8 cellular contexts compared by ENCODE assay signal in the genomic region with DNA sequence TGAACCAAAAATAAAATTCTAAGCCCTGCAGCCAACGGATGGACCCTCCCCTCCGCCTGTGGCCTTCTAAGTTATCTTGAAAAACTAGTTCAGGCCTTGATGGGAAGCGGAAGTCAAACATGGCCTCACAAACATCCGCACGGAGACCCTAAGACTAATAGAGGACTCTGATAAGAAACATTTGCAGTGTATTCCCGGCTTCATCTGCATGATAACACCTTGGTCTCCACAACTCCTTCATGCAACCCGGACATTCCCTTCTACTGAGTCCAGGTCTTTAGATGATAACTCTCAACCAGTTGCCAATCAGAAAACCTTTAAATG. TPM values are rescaled to one million over a fixed set of nuclear protein-coding genes. Genes with fewer than 3 reads are reported as not detected.
DNase-seq lines count a peak whose midpoint lies in the region; ATAC-seq and TF ChIP-seq lines count a peak whose summit lies in the region.

No MANE protein-coding gene starts in this region.

- H3K4me3 ChIP-seq in HFF-Myc (replicated peaks; ENCODE audit: low read depth, low read length) (peak overlapping the region; percentile 46), right cardiac atrium (ENCODE audit: low read length) (peak overlapping the region; percentile 93)

- no peak for ATAC-seq in WTC11
- peak in 1 of 2 donors; percentile 56 for ATAC-seq in right cardiac atrium
- ATAC-seq in stimulated activated effector memory CD8-positive, alpha-beta T cell treated with anti-CD3 and anti-CD28 coated beads, Interleukin-12 subunit alpha, Interleukin-12 subunit beta, amount 100 ng/mL, for 72 hours = no peak
- ATAC-seq in HG03432 (IDR thresholded peaks at IDR 0.05; ENCODE audit: unreplicated experiment) = no peak

- CTCF ChIA-PET in Calu3 (lab: Charles Lee) (no interaction called here), WTC11 (lab: Charles Lee) (no interaction called here)

- TF ChIP-seq CTCF in Calu3 (IDR thresholded peaks at IDR 0.05; ENCODE audit: unreplicated experiment) (no peak), HFF-Myc (IDR thresholded peaks at IDR 0.05; ENCODE audit: low read depth, low read length, missing control alignments) (no peak), WTC11 (IDR thresholded peaks at IDR 0.05) (no peak)

- H3K4me3 Mint-ChIP-seq in Calu3 (ENCODE audit: low read depth, unreplicated experiment) (peak overlapping the region; percentile 97), WTC11 (peak overlapping the region; percentile 77)
- H3K4me3 Mint-ChIP-seq in stimulated activated effector memory CD8-positive, alpha-beta T cell treated with anti-CD3 and anti-CD28 coated beads, Interleukin-12 subunit alpha, Interleukin-12 subunit beta, amount 100 ng/mL, for 72 hours = peak overlapping the region; percentile 85

- DNase-seq in Calu3 = no peak
- DNase-seq in HFF-Myc (ENCODE audit: extremely low read depth, low read depth) = no peak
- no peak for DNase-seq in WTC11 (ENCODE audit: low spot score)
- DNase-seq in right cardiac atrium = no peak
- no peak for DNase-seq in stimulated activated effector memory CD8-positive, alpha-beta T cell treated with anti-CD3 and anti-CD28 coated beads, Interleukin-12 subunit alpha, Interleukin-12 subunit beta, amount 100 ng/mL, for 72 hours (ENCODE audit: low spot score in 2 of 2)
- no peak for DNase-seq in UCSD-AML1 (lab: John Stamatoyannopoulos, UW; ENCODE audit: unreplicated experiment)
- no peak for DNase-seq in COLO829 (ENCODE audit: low spot score)

- no peaks in the 10 kb centered on the region for H3K27me3 ChIP-seq in right cardiac atrium (ENCODE audit: control insufficient read depth, insufficient read depth)

- 17% methylated on average over 7 of the region's 7 CpGs for WGBS in right cardiac atrium

- H3K27ac ChIP-seq in right cardiac atrium (ENCODE audit: low read length) = peak overlapping the region; percentile 99

- peaks cover 6% of the 10 kb centered on the region for H3K4me1 ChIP-seq in right cardiac atrium (ENCODE audit: control insufficient read depth, insufficient read depth, low read length)

- H3K27ac Mint-ChIP-seq in Calu3 (ENCODE audit: unreplicated experiment) = peak overlapping the region; percentile 15
- H3K27ac Mint-ChIP-seq in WTC11 = peak overlapping the region; percentile 63; the same call in 1 of the 2 replicates
- peak overlapping the region; percentile 81 for H3K27ac Mint-ChIP-seq in stimulated activated effector memory CD8-positive, alpha-beta T cell treated with anti-CD3 and anti-CD28 coated beads, Interleukin-12 subunit alpha, Interleukin-12 subunit beta, amount 100 ng/mL, for 72 hours

- H3K9me3 Mint-ChIP-seq in Calu3 (ENCODE audit: low read depth, unreplicated experiment) (no peaks in the 10 kb centered on the region), WTC11 (peaks cover 3% of the 10 kb centered on the region; the same call in 1 of the 2 replicates)
- H3K9me3 Mint-ChIP-seq in stimulated activated effector memory CD8-positive, alpha-beta T cell treated with anti-CD3 and anti-CD28 coated beads, Interleukin-12 subunit alpha, Interleukin-12 subunit beta, amount 100 ng/mL, for 72 hours = no peaks in the 10 kb centered on the region

- BruUV-seq in Calu3 (replicated peaks; lab: Mats Ljungman, UMichigan) = TSS peak; percentile 78

- H3K4me1 Mint-ChIP-seq in Calu3 (ENCODE audit: low read depth, unreplicated experiment) (peaks cover 21% of the 10 kb centered on the region), WTC11 (peaks cover 35% of the 10 kb centered on the region)
- H3K4me1 Mint-ChIP-seq in stimulated activated effector memory CD8-positive, alpha-beta T cell treated with anti-CD3 and anti-CD28 coated beads, Interleukin-12 subunit alpha, Interleukin-12 subunit beta, amount 100 ng/mL, for 72 hours = peaks cover 43% of the 10 kb centered on the region

- POLR2A ChIA-PET in WTC11 (lab: Charles Lee) = no interaction called here

- H3K36me3 Mint-ChIP-seq in Calu3 (ENCODE audit: insufficient read depth, unreplicated experiment) (peaks cover 53% of the 10 kb centered on the region), WTC11 (no peaks in the 10 kb centered on the region)
- peaks cover 35% of the 10 kb centered on the region for H3K36me3 Mint-ChIP-seq in stimulated activated effector memory CD8-positive, alpha-beta T cell treated with anti-CD3 and anti-CD28 coated beads, Interleukin-12 subunit alpha, Interleukin-12 subunit beta, amount 100 ng/mL, for 72 hours

- H3K27me3 Mint-ChIP-seq in Calu3 (ENCODE audit: unreplicated experiment) (peaks cover 17% of the 10 kb centered on the region), WTC11 (ENCODE audit: low read depth) (peaks cover 31% of the 10 kb centered on the region)

- peaks cover 2% of the 10 kb centered on the region for H3K9me3 ChIP-seq in right cardiac atrium (ENCODE audit: control insufficient read depth, low read length)

- intact Hi-C loops in Calu3 (cut with micrococcal nuclease; ENCODE audit: unreplicated experiment) (loop anchor here (2.0 to 5.0 kb wide), 2 partner anchors 37 to 60 kb away; no protein-coding TSS in a partner anchor), right cardiac atrium (cut with DNase I) (no loop called here)

TF ChIP-seq in WTC11, 78 proteins besides CTCF, POLR2A, EP300 and RAD21:
- TF ChIP-seq FOXP1 (CRISPR knock-in tag; IDR thresholded peaks at IDR 0.05; ENCODE audit: borderline replicate concordance) = no peak
- TF ChIP-seq, protein P1, sequence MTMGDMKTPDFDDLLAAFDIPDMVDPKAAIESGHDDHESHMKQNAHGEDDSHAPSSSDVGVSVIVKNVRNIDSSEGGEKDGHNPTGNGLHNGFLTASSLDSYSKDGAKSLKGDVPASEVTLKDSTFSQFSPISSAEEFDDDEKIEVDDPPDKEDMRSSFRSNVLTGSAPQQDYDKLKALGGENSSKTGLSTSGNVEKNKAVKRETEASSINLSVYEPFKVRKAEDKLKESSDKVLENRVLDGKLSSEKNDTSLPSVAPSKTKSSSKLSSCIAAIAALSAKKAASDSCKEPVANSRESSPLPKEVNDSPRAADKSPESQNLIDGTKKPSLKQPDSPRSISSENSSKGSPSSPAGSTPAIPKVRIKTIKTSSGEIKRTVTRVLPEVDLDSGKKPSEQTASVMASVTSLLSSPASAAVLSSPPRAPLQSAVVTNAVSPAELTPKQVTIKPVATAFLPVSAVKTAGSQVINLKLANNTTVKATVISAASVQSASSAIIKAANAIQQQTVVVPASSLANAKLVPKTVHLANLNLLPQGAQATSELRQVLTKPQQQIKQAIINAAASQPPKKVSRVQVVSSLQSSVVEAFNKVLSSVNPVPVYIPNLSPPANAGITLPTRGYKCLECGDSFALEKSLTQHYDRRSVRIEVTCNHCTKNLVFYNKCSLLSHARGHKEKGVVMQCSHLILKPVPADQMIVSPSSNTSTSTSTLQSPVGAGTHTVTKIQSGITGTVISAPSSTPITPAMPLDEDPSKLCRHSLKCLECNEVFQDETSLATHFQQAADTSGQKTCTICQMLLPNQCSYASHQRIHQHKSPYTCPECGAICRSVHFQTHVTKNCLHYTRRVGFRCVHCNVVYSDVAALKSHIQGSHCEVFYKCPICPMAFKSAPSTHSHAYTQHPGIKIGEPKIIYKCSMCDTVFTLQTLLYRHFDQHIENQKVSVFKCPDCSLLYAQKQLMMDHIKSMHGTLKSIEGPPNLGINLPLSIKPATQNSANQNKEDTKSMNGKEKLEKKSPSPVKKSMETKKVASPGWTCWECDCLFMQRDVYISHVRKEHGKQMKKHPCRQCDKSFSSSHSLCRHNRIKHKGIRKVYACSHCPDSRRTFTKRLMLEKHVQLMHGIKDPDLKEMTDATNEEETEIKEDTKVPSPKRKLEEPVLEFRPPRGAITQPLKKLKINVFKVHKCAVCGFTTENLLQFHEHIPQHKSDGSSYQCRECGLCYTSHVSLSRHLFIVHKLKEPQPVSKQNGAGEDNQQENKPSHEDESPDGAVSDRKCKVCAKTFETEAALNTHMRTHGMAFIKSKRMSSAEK (CRISPR knock-in tag; IDR thresholded peaks at IDR 0.05; ENCODE audit: borderline replicate concordance) = no peak
- TF ChIP-seq SMAD4 (CRISPR knock-in tag; IDR thresholded peaks at IDR 0.05) = no peak
- TF ChIP-seq TEAD1 (CRISPR knock-in tag; IDR thresholded peaks at IDR 0.05) = no peak
- TF ChIP-seq ETV6 (CRISPR knock-in tag; IDR thresholded peaks at IDR 0.05) = no peak
- no peak for TF ChIP-seq PRRX2 (CRISPR knock-in tag; IDR thresholded peaks at IDR 0.05)

RNA-seq across cellular contexts. Expression of a gene that starts 0.8 kb away (rescaled TPM):
- total RNA-seq in Calu3 (2022) (138 and 141 TPM in 2 replicates), WTC11 (2021) (46.7 to 47.7 TPM (median 47.5 TPM) in 3 replicates), right cardiac atrium (10 to 100 TPM; 49.3 to 77.0 (median 61.5) TPM)
- polyA plus RNA-seq in right cardiac atrium = 43.2 TPM

Comparison
In these comparisons a context has a peak if more than half of its experiments do, and no peak if none do; other contexts are left out.
1. H3K27ac Mint-ChIP-seq: peak in every context shown above with its lines; median percentile 81 in stimulated activated effector memory CD8-positive, alpha-beta T cell treated with anti-CD3 and anti-CD28 coated beads, Interleukin-12 subunit alpha, Interleukin-12 subunit beta, amount 100 ng/mL, for 72 hours; 63 in WTC11; 15 in Calu3.